14 cellular contexts compared by ENCODE assay signal in genomic region chr1:24379733-24380315, GRCh38. TPM values are rescaled to one million over a fixed set of nuclear protein-coding genes. Genes with fewer than 3 reads are reported as not detected.
DNase-seq lines count a peak whose midpoint lies in the region; ATAC-seq, FAIRE-seq and TF ChIP-seq lines count a peak whose summit lies in the region.
"Had no signal": no experiment of that assay in that cellular context is flagged by ENCODE, and none has a peak within 500 bp of the region (broad histone marks: within the 10 kb centered on the region; RNA-seq: fewer than 3 reads in every experiment).

No MANE protein-coding gene starts in this region.

- peak overlapping the region; percentile 82 for H3K27ac ChIP-seq in keratinocyte (ENCODE audit: control insufficient read depth, insufficient read depth, low read length)

- H3K27me3 ChIP-seq in keratinocyte (ENCODE audit: control insufficient read depth, extremely low read depth, insufficient read depth, low read length), result no peaks in the 10 kb centered on the region

- H3K9me1 ChIP-seq in keratinocyte (ENCODE audit: control insufficient read depth, extremely low read depth, insufficient read depth, low read length), result peaks cover 4% of the 10 kb centered on the region

- peak overlapping the region in 2 of 3 experiments; percentile 30 to 40 for H3K4me3 ChIP-seq in keratinocyte (ENCODE audit: control insufficient read depth in 2 of 3, extremely low read depth in 1 of 3, insufficient read depth in 2 of 3, low read depth in 1 of 3, low read length in 3 of 3)
- H3K4me3 ChIP-seq: lung had no signal

- DNase-seq in AG08396 (ENCODE audit: low spot score) (peak; percentile 55), NCI-H2227 treated with DMSO at 0.1 percent for 48 hours (lab: John Stamatoyannopoulos, UW) (peak; percentile 38), ecto neural progenitor cell (ENCODE audit: low spot score) (peak; percentile 14), keratinocyte (ENCODE audit: low read depth, low spot score) (no peak), mucosa of gallbladder (ENCODE audit: low spot score) (no peak), left ventricle myocardium superior (no peak)
- no peak for DNase-seq in activated CD4-positive, CD25-positive, alpha-beta regulatory T cell treated with anti-CD3 and anti-CD28 coated beads, Interleukin-2, amount 50 U/mL, for 72 hours
- DNase-seq: activated gamma-delta T cell, NCI-H446 treated with DMSO at 0.1 percent for 48 hours, SIG-M5 had no signal

- H3K9ac ChIP-seq in keratinocyte (ENCODE audit: control insufficient read depth, extremely low read depth, insufficient read depth, low read length), result peak overlapping the region; percentile 52

- H3K4me2 ChIP-seq in keratinocyte (ENCODE audit: control insufficient read depth, extremely low read depth, insufficient read depth, low read depth, low read length), result peak overlapping the region; percentile 87

- no peaks in the 10 kb centered on the region for H3K9me3 ChIP-seq in keratinocyte (ENCODE audit: control insufficient read depth, low read depth, low read length)

- peaks cover 37% of the 10 kb centered on the region for H3K4me1 ChIP-seq in keratinocyte (ENCODE audit: control insufficient read depth, extremely low read depth, insufficient read depth, low read length)

- H2AFZ ChIP-seq in keratinocyte (ENCODE audit: control insufficient read depth, low read length), result peak overlapping the region; percentile 31

- TF ChIP-seq CTCF in keratinocyte (optimal IDR thresholded peaks at IDR 0.05 in 1 of 3, IDR thresholded peaks at IDR 0.05 in 1 of 3, conservative IDR thresholded peaks at IDR 0.05 in 1 of 3; ENCODE audit: extremely low read depth in 1 of 3, insufficient read depth in 2 of 3, low read length in 3 of 3), result no peak

- no peak for ATAC-seq in GM21381 (IDR thresholded peaks at IDR 0.05; ENCODE audit: unreplicated experiment)
- ATAC-seq in left ventricle myocardium superior, result no peak
- ATAC-seq: naive thymus-derived CD8-positive, alpha-beta T cell had no signal

- no peaks in the 10 kb centered on the region for H3K79me2 ChIP-seq in keratinocyte (ENCODE audit: control insufficient read depth, insufficient read depth, low read length)

- intact Hi-C loops in left ventricle myocardium superior (cut with micrococcal nuclease), result no loop called here

- H4K20me1 ChIP-seq in keratinocyte (ENCODE audit: control insufficient read depth, extremely low read depth, insufficient read depth, low read length), result no peaks in the 10 kb centered on the region

- peak; percentile 96 for FAIRE-seq in keratinocyte (lab: Jason Lieb, UNC)
- FAIRE-seq: frontal cortex had no signal

- dilution Hi-C loops in keratinocyte (cut with MboI; ENCODE audit: extremely low pct_ligation_motif_present, low sequenced_read_pairs), result no loop called here

- peaks cover 6 to 20% of the 10 kb centered on the region in 2 experiments for H3K36me3 ChIP-seq in keratinocyte (ENCODE audit: control insufficient read depth in 2 of 2, extremely low read depth in 1 of 2, insufficient read depth in 2 of 2, low read length in 2 of 2)

RNA-seq across cellular contexts. Expression of gene STPG1, which starts 33.8 kb away (rescaled TPM):
- 15.3 to 16.9 TPM (median 16.6 TPM) in 3 replicates for polyA plus RNA-seq in keratinocyte
- 6.5 TPM for polyA plus RNA-seq in keratinocyte (2011; ENCODE audit: low read depth)
- polyA plus RNA-seq in keratinocyte (2011; cell fraction: cytosol; rRNA removed), result 14.6 and 19.3 TPM in 2 replicates
- polyA plus RNA-seq in keratinocyte (2011; cell fraction: nucleus; rRNA removed), result 20.6 TPM in 2 replicates
- polyA plus RNA-seq in keratinocyte (2012; ENCODE audit: low replicate concordance), result 8.2 and 12.3 TPM in 2 replicates
- 8.8 to 12.6 TPM (median 10.7 TPM) in 3 replicates for polyA minus RNA-seq in keratinocyte
- polyA minus RNA-seq in keratinocyte (2011; cell fraction: cytosol; rRNA and poly(A)+ RNA removed), result 3.6 TPM
- 9.4 and 16.4 TPM in 2 replicates for polyA minus RNA-seq in keratinocyte (2011; cell fraction: nucleus; rRNA and poly(A)+ RNA removed)
- total RNA-seq in mucosa of gallbladder (10.8 TPM), left ventricle myocardium superior (4.9 TPM)

RNA-seq across cellular contexts. Expression of gene NIPAL3, which starts 35.8 kb away (rescaled TPM):
- polyA plus RNA-seq in keratinocyte, result 30.5 to 42.1 TPM (median 37.3 TPM) in 3 replicates
- polyA plus RNA-seq in keratinocyte (2011; ENCODE audit: low read depth), result 12.9 TPM
- polyA plus RNA-seq in keratinocyte (2011; cell fraction: cytosol; rRNA removed), result 39.1 and 42.7 TPM in 2 replicates
- 54.2 and 56.5 TPM in 2 replicates for polyA plus RNA-seq in keratinocyte (2011; cell fraction: nucleus; rRNA removed)
- polyA plus RNA-seq in keratinocyte (2012; ENCODE audit: low replicate concordance), result 19.2 and 29.1 TPM in 2 replicates
- polyA minus RNA-seq in keratinocyte, result 56.5 to 63.8 TPM (median 61.9 TPM) in 3 replicates
- polyA minus RNA-seq in keratinocyte (2011; cell fraction: cytosol; rRNA and poly(A)+ RNA removed), result 43.9 TPM
- polyA minus RNA-seq in keratinocyte (2011; cell fraction: nucleus; rRNA and poly(A)+ RNA removed), result 51.6 and 76.6 TPM in 2 replicates
- total RNA-seq in mucosa of gallbladder, result 57.4 TPM
- total RNA-seq in left ventricle myocardium superior, result 34.6 TPM

Comparison
In these comparisons a context has a peak if more than half of its experiments do, and no peak if none do; other contexts are left out.
1. DNase-seq: peak in AG08396 (single experiment), NCI-H2227 treated with DMSO at 0.1 percent for 48 hours (single experiment) and ecto neural progenitor cell (single experiment); none in keratinocyte (single experiment), mucosa of gallbladder (single experiment), activated CD4-positive, CD25-positive, alpha-beta regulatory T cell treated with anti-CD3 and anti-CD28 coated beads, Interleukin-2, amount 50 U/mL, for 72 hours (single experiment) and left ventricle myocardium superior (single experiment).